ENCODE assay signal across 8 cellular contexts in the genomic region with DNA sequence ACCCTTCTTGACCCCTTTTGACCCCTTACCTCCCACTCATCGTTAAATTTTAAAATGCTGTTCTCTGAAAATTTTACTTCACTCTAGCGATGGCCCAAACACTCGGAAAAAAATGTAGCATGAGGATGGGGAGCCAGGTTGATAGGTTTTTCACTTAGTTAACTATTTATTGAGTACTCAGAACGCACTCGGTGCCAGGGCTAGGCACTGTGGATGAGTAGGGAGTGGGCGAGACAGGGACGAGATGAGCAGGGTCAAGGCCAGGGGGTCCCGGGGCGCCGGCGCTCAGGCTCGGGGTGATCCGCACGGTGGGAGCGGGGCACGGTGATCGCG. TPM values are rescaled to one million over a fixed set of nuclear protein-coding genes. Genes with fewer than 3 reads are reported as not detected.
DNase-seq lines count a peak whose midpoint lies in the region; ATAC-seq, FAIRE-seq and TF ChIP-seq lines count a peak whose summit lies in the region.

No MANE protein-coding gene starts in this region.

- H3K4me1 Mint-ChIP-seq in activated naive CD4-positive, alpha-beta T cell treated with anti-CD3 and anti-CD28 coated beads, Interleukin-2, amount 10 ng/mL, durations not matched to agents 7 days and 5 days = peaks cover 43% of the 10 kb centered on the region
- peaks cover 23% of the 10 kb centered on the region for H3K4me1 Mint-ChIP-seq in activated naive CD8-positive, alpha-beta T cell treated with anti-CD3 and anti-CD28 coated beads for 36 hours

- H3K4me1 ChIP-seq in HepG2 (ENCODE audit: insufficient read depth, low read length) (peaks cover 29% of the 10 kb centered on the region), transverse colon (peaks cover 12 to 22% (median 15%) of the 10 kb centered on the region in 4 donors)

- intact Hi-C loops in HepG2 (cut with micrococcal nuclease; ENCODE audit: unreplicated experiment) = loop anchor here (5.0 to 10.0 kb wide), 2 partner anchors 42 to 94 kb away; a partner anchor contains a TSS
- intact Hi-C loops in transverse colon (cut with DNase I; ENCODE audit: low total_unique reads) = loop anchor here (2.0 kb wide), 1 partner anchor 58 kb away; no protein-coding TSS in a partner anchor

- FAIRE-seq in HepG2 (lab: Jason Lieb, UNC) = no peak

- no peak for DNase-seq in activated naive CD4-positive, alpha-beta T cell treated with anti-CD3 and anti-CD28 coated beads, Interleukin-2, amount 10 ng/mL, durations not matched to agents 7 days and 5 days
- no peak for DNase-seq in activated naive CD4-positive, alpha-beta T cell treated with Interleukin-2 at 50 U/mL for 16 hours
- no peak for DNase-seq in activated naive CD8-positive, alpha-beta T cell treated with anti-CD3 and anti-CD28 coated beads for 36 hours
- no peak for DNase-seq in HepG2 (ENCODE audit: low spot score)
- DNase-seq in transverse colon = no peak
- no peak for DNase-seq in stimulated activated CD4-positive, alpha-beta T cell treated with anti-CD3 and anti-CD28 coated beads, Interleukin-12 subunit alpha, Interleukin-12 subunit beta, amount 100 ng/mL, for 4 hours
- no peak for DNase-seq in SIG-M5 treated with dmso at 0.1 percent for 504 hours (lab: John Stamatoyannopoulos, UW; ENCODE audit: unreplicated experiment)

- peaks cover 31% of the 10 kb centered on the region for H3K79me2 ChIP-seq in HepG2 (ENCODE audit: insufficient read depth, low read length)

- BruUV-seq in HepG2 (replicated peaks; lab: Mats Ljungman, UMichigan) = TSS peak; percentile 78

- H3K27ac ChIP-seq in HepG2 (ENCODE audit: extremely low read length, insufficient read depth, low read length) = peak overlapping the region; percentile 73
- H3K27ac ChIP-seq in transverse colon = peak overlapping the region; percentile 88 to 92 (median 90)

- H3K4me3 Mint-ChIP-seq in activated naive CD4-positive, alpha-beta T cell treated with anti-CD3 and anti-CD28 coated beads, Interleukin-2, amount 10 ng/mL, durations not matched to agents 7 days and 5 days = peak overlapping the region; percentile 89
- peak overlapping the region; percentile 97 for H3K4me3 Mint-ChIP-seq in activated naive CD8-positive, alpha-beta T cell treated with anti-CD3 and anti-CD28 coated beads for 36 hours

- no peaks in the 10 kb centered on the region for H4K20me1 ChIP-seq in HepG2 (ENCODE audit: insufficient read depth, low read length)

- H2AFZ ChIP-seq in HepG2 (ENCODE audit: low read length) = no peak overlapping the region

- in situ Hi-C loops in HepG2 (cut with HindIII; ENCODE audit: extremely low pct_ligation_motif_present, low pct_unique_long_range_greater_than_20kb) = no loop called here
- in situ Hi-C loops in transverse colon (cut with MboI; ENCODE audit: low pct_ligation_motif_present in 1 of 4, low pct_unique_long_range_greater_than_20kb in 1 of 4, low sequenced_read_pairs in 3 of 4) = loop anchor here in 2 of 4 donors (10.0 to 25.0 kb wide), 2 partner anchors 88 to 106 kb away; a partner anchor contains a TSS

- peak overlapping the region; percentile 91 for H3K27ac Mint-ChIP-seq in activated naive CD4-positive, alpha-beta T cell treated with anti-CD3 and anti-CD28 coated beads, Interleukin-2, amount 10 ng/mL, durations not matched to agents 7 days and 5 days
- peak overlapping the region; percentile 87 for H3K27ac Mint-ChIP-seq in activated naive CD8-positive, alpha-beta T cell treated with anti-CD3 and anti-CD28 coated beads for 36 hours

- WGBS in HepG2 (ENCODE audit: low lambda C conversion rate) = under 1% methylated on average over 14 of the region's 18 CpGs
- WGBS in transverse colon (ENCODE audit: low coverage in 1 of 2), 2 donors = 0 to 1% methylated on average over 3 to 18 of the region's 18 CpGs

- H3K9me3 ChIP-seq in HepG2 (ENCODE audit: low read length) = no peaks in the 10 kb centered on the region
- H3K9me3 ChIP-seq in transverse colon = peaks cover 21 to 23% of the 10 kb centered on the region in 2 donors

- H3K27me3 Mint-ChIP-seq in activated naive CD4-positive, alpha-beta T cell treated with anti-CD3 and anti-CD28 coated beads, Interleukin-2, amount 10 ng/mL, durations not matched to agents 7 days and 5 days = no peaks in the 10 kb centered on the region
- H3K27me3 Mint-ChIP-seq in activated naive CD8-positive, alpha-beta T cell treated with anti-CD3 and anti-CD28 coated beads for 36 hours = no peaks in the 10 kb centered on the region

- H3K36me3 ChIP-seq in HepG2 (replicated peaks in 1 of 2; ENCODE audit: control insufficient read depth in 1 of 2, insufficient read depth in 2 of 2, low read length in 2 of 2) (peaks cover 2 to 31% of the 10 kb centered on the region in 2 experiments; a peak in 4 of 5 replicates), transverse colon (peaks cover 0 to 45% (median 15%) of the 10 kb centered on the region in 4 donors)

- H3K36me3 Mint-ChIP-seq in activated naive CD4-positive, alpha-beta T cell treated with anti-CD3 and anti-CD28 coated beads, Interleukin-2, amount 10 ng/mL, durations not matched to agents 7 days and 5 days = peaks cover 76% of the 10 kb centered on the region
- peaks cover 71% of the 10 kb centered on the region for H3K36me3 Mint-ChIP-seq in activated naive CD8-positive, alpha-beta T cell treated with anti-CD3 and anti-CD28 coated beads for 36 hours

- peak overlapping the region; percentile 95 for H3K9ac ChIP-seq in HepG2 (ENCODE audit: insufficient read depth, low read depth, low read length)

- peak overlapping the region; percentile 90 for H3K4me2 ChIP-seq in HepG2 (ENCODE audit: low read depth, low read length)

- peak overlapping the region; percentile 90 to 94 (median 91) for H3K4me3 ChIP-seq in HepG2 (replicated peaks in 1 of 3; ENCODE audit: insufficient read depth in 1 of 3, low read depth in 2 of 3, low read length in 3 of 3)
- H3K4me3 ChIP-seq in transverse colon = peak overlapping the region; percentile 70 to 90 (median 80)

- no peak for TF ChIP-seq RAD21 in HepG2 (CRISPR knock-in tag; IDR thresholded peaks at IDR 0.05)

- CTCF ChIA-PET in activated naive CD4-positive, alpha-beta T cell treated with anti-CD3 and anti-CD28 coated beads, Interleukin-2, amount 10 ng/mL, durations not matched to agents 7 days and 5 days (lab: Charles Lee) = interaction anchor here (1.8 kb wide), 1 partner anchor 57 kb away, joined by 3 read pairs; no protein-coding TSS in a partner anchor
- CTCF ChIA-PET in HepG2 (lab: Yijun Ruan, JAX; ENCODE audit: low intra/inter-chr PET ratio, low total read pairs) = no interaction called here

- H3K27me3 ChIP-seq in HepG2 (ENCODE audit: control insufficient read depth in 1 of 2, insufficient read depth in 2 of 2, low read length in 2 of 2) (no peaks in the 10 kb centered on the region; a peak in 1 of 5 replicates), transverse colon (no peaks in the 10 kb centered on the region)

- TF ChIP-seq EP300 in HepG2 (IDR thresholded peaks at IDR 0.05; ENCODE audit: low read depth in 2 of 2, low read length in 2 of 2) = no peak
- TF ChIP-seq EP300 in HepG2 (CRISPR knock-in tag; IDR thresholded peaks at IDR 0.05; ENCODE audit: borderline replicate concordance) = no peak
- no peak for TF ChIP-seq EP300 in transverse colon (IDR thresholded peaks at IDR 0.05; ENCODE audit: low read depth)

- TF ChIP-seq CTCF in HepG2 (CRISPR knock-in tag; IDR thresholded peaks at IDR 0.05) (no peak), transverse colon (IDR thresholded peaks at IDR 0.05) (no peak)

- POLR2A ChIA-PET in HepG2 (lab: Yijun Ruan, JAX) = interaction anchor here (0.8 to 3.4 kb wide), 12 partner anchors 11 to 457 kb away, joined by 3 to 33 read pairs (median 6); a partner anchor contains a TSS

- no peak for TF ChIP-seq POLR2A in HepG2 (IDR thresholded peaks at IDR 0.05; ENCODE audit: insufficient read depth in 1 of 2, low read depth in 2 of 2, low read length in 2 of 2)
- TF ChIP-seq POLR2A in transverse colon (IDR thresholded peaks at IDR 0.05) = no peak

- no peak for ATAC-seq in HepG2
- no peak for ATAC-seq in GM21390 (IDR thresholded peaks at IDR 0.05; ENCODE audit: unreplicated experiment)

- H3K9me3 Mint-ChIP-seq in activated naive CD4-positive, alpha-beta T cell treated with anti-CD3 and anti-CD28 coated beads, Interleukin-2, amount 10 ng/mL, durations not matched to agents 7 days and 5 days = peaks cover 60% of the 10 kb centered on the region
- peaks cover 29% of the 10 kb centered on the region for H3K9me3 Mint-ChIP-seq in activated naive CD8-positive, alpha-beta T cell treated with anti-CD3 and anti-CD28 coated beads for 36 hours

RNA-seq across cellular contexts. Expression of a gene that starts 0.4 kb away (rescaled TPM):
- total RNA-seq in activated naive CD8-positive, alpha-beta T cell treated with anti-CD3 and anti-CD28 coated beads for 36 hours = 10 to 100 TPM; 14.0 to 16.7 TPM
- total RNA-seq in HepG2 (2016; rRNA removed; fragmentation: Illumina TruSeq; extraction: Trizol) = 10.7 and 11.7 TPM in 2 replicates
- 2.3 and 3.2 TPM in 2 replicates for total RNA-seq in HepG2 (2016; cell fraction: cytosol; rRNA removed; fragmentation: Illumina TruSeq; extraction: Trizol; ENCODE audit: low read depth)
- 9.4 and 11.1 TPM in 2 replicates for total RNA-seq in HepG2 (2016; cell fraction: insoluble cytoplasmic fraction; rRNA removed; fragmentation: Illumina TruSeq; extraction: Trizol)
- 5.1 and 5.2 TPM in 2 replicates for total RNA-seq in HepG2 (2016; cell fraction: membrane; rRNA removed; fragmentation: Illumina TruSeq; extraction: Trizol)
- 9.8 and 14.8 TPM in 2 replicates for total RNA-seq in HepG2 (2016; cell fraction: nucleus; rRNA removed; fragmentation: Illumina TruSeq; extraction: Trizol)
- 12.7 and 12.8 TPM in 2 replicates for polyA plus RNA-seq in HepG2 (2011; rRNA removed)
- polyA plus RNA-seq in HepG2 (2011; cell fraction: cytosol; rRNA removed) = 7.3 and 9.2 TPM in 2 replicates
- polyA plus RNA-seq in HepG2 (2011; cell fraction: nucleus; rRNA removed) = 15.9 and 17.9 TPM in 2 replicates
- polyA plus RNA-seq in HepG2 (2012) = 6.2 and 6.7 TPM in 2 replicates
- polyA plus RNA-seq in HepG2 (2016; cell fraction: cytosol; fragmentation: Illumina TruSeq; extraction: Trizol; ENCODE audit: low read depth) = 1.1 and 1.4 TPM in 2 replicates
- 10.6 and 10.7 TPM in 2 replicates for polyA plus RNA-seq in HepG2 (2016; cell fraction: insoluble cytoplasmic fraction; fragmentation: Illumina TruSeq; extraction: Trizol; ENCODE audit: low read depth)
- 3.4 and 3.7 TPM in 2 replicates for polyA plus RNA-seq in HepG2 (2016; cell fraction: membrane; fragmentation: Illumina TruSeq; extraction: Trizol; ENCODE audit: low read depth)
- polyA plus RNA-seq in HepG2 (2016; cell fraction: nucleus; fragmentation: Illumina TruSeq; extraction: Trizol; ENCODE audit: insufficient read depth, low read depth) = 19.5 and 20.4 TPM in 2 replicates
- 6.7 and 9.9 TPM in 2 replicates for polyA minus RNA-seq in HepG2 (2011; rRNA and poly(A)+ RNA removed; ENCODE audit: low replicate concordance)
- 3.4 and 4.0 TPM in 2 replicates for polyA minus RNA-seq in HepG2 (2011; cell fraction: cytosol; rRNA and poly(A)+ RNA removed)
- polyA minus RNA-seq in HepG2 (2011; cell fraction: nucleus; rRNA and poly(A)+ RNA removed) = 7.9 and 12.7 TPM in 2 replicates
- total RNA-seq in transverse colon = 10 to 100 TPM in 3 of 4 donors, under 1 TPM in 1; 1.00 to 12.7 (median 11.6) TPM

RNA-seq across cellular contexts. Expression of a gene that starts 0.6 kb away (rescaled TPM):
- 10 to 100 TPM in 1 of 2 experiments, 1 to 10 TPM in 1; 9.8 to 10.5 TPM for total RNA-seq in activated naive CD8-positive, alpha-beta T cell treated with anti-CD3 and anti-CD28 coated beads for 36 hours
- total RNA-seq in HepG2 (2016; rRNA removed; fragmentation: Illumina TruSeq; extraction: Trizol) = 10.0 and 10.6 TPM in 2 replicates
- 2.3 and 2.9 TPM in 2 replicates for total RNA-seq in HepG2 (2016; cell fraction: cytosol; rRNA removed; fragmentation: Illumina TruSeq; extraction: Trizol; ENCODE audit: low read depth)
- 8.6 and 9.8 TPM in 2 replicates for total RNA-seq in HepG2 (2016; cell fraction: insoluble cytoplasmic fraction; rRNA removed; fragmentation: Illumina TruSeq; extraction: Trizol)
- total RNA-seq in HepG2 (2016; cell fraction: membrane; rRNA removed; fragmentation: Illumina TruSeq; extraction: Trizol) = 5.3 and 6.9 TPM in 2 replicates
- 7.5 and 7.9 TPM in 2 replicates for total RNA-seq in HepG2 (2016; cell fraction: nucleus; rRNA removed; fragmentation: Illumina TruSeq; extraction: Trizol)
- 7.6 and 8.3 TPM in 2 replicates for polyA plus RNA-seq in HepG2 (2011; rRNA removed)
- polyA plus RNA-seq in HepG2 (2011; cell fraction: cytosol; rRNA removed) = 6.7 and 7.2 TPM in 2 replicates
- polyA plus RNA-seq in HepG2 (2011; cell fraction: nucleus; rRNA removed) = 10.2 and 10.4 TPM in 2 replicates
- 5.3 and 5.5 TPM in 2 replicates for polyA plus RNA-seq in HepG2 (2012)
- polyA plus RNA-seq in HepG2 (2016; cell fraction: cytosol; fragmentation: Illumina TruSeq; extraction: Trizol; ENCODE audit: low read depth) = 1.2 and 1.5 TPM in 2 replicates
- polyA plus RNA-seq in HepG2 (2016; cell fraction: insoluble cytoplasmic fraction; fragmentation: Illumina TruSeq; extraction: Trizol; ENCODE audit: low read depth) = 13.0 and 14.1 TPM in 2 replicates
- 3.8 and 5.6 TPM in 2 replicates for polyA plus RNA-seq in HepG2 (2016; cell fraction: membrane; fragmentation: Illumina TruSeq; extraction: Trizol; ENCODE audit: low read depth)
- polyA plus RNA-seq in HepG2 (2016; cell fraction: nucleus; fragmentation: Illumina TruSeq; extraction: Trizol; ENCODE audit: insufficient read depth, low read depth) = 11.0 and 12.3 TPM in 2 replicates
- 8.0 and 11.1 TPM in 2 replicates for polyA minus RNA-seq in HepG2 (2011; rRNA and poly(A)+ RNA removed; ENCODE audit: low replicate concordance)
- 4.4 and 4.9 TPM in 2 replicates for polyA minus RNA-seq in HepG2 (2011; cell fraction: cytosol; rRNA and poly(A)+ RNA removed)
- 12.1 and 13.3 TPM in 2 replicates for polyA minus RNA-seq in HepG2 (2011; cell fraction: nucleus; rRNA and poly(A)+ RNA removed)
- total RNA-seq in transverse colon = 10 to 100 TPM in 2 of 4 donors, 1 to 10 TPM in 2; 7.9 to 14.8 (median 11.4) TPM

RNA-seq across cellular contexts. Expression of a gene that starts 42.9 kb away (rescaled TPM):
- 1 to 10 TPM; 2.7 TPM for total RNA-seq in activated naive CD8-positive, alpha-beta T cell treated with anti-CD3 and anti-CD28 coated beads for 36 hours
- total RNA-seq in HepG2 (2016; rRNA removed; fragmentation: Illumina TruSeq; extraction: Trizol) = 2.4 and 3.8 TPM in 2 replicates
- total RNA-seq in HepG2 (2016; cell fraction: cytosol; rRNA removed; fragmentation: Illumina TruSeq; extraction: Trizol; ENCODE audit: low read depth) = 0.40 and 0.53 TPM in 2 replicates
- total RNA-seq in HepG2 (2016; cell fraction: insoluble cytoplasmic fraction; rRNA removed; fragmentation: Illumina TruSeq; extraction: Trizol) = 2.5 and 3.4 TPM in 2 replicates
- total RNA-seq in HepG2 (2016; cell fraction: membrane; rRNA removed; fragmentation: Illumina TruSeq; extraction: Trizol) = 1.6 and 1.7 TPM in 2 replicates
- 3.2 and 3.5 TPM in 2 replicates for total RNA-seq in HepG2 (2016; cell fraction: nucleus; rRNA removed; fragmentation: Illumina TruSeq; extraction: Trizol)
- polyA plus RNA-seq in HepG2 (2011; rRNA removed) = 1.2 and 1.3 TPM in 2 replicates
- 0.58 and 0.96 TPM in 2 replicates for polyA plus RNA-seq in HepG2 (2011; cell fraction: cytosol; rRNA removed)
- polyA plus RNA-seq in HepG2 (2011; cell fraction: nucleus; rRNA removed) = 1.4 and 1.8 TPM in 2 replicates
- polyA plus RNA-seq in HepG2 (2012) = 1.4 TPM in 2 replicates
- 0.08 and 0.10 TPM in 2 replicates for polyA plus RNA-seq in HepG2 (2016; cell fraction: cytosol; fragmentation: Illumina TruSeq; extraction: Trizol; ENCODE audit: low read depth)
- 2.1 and 2.4 TPM in 2 replicates for polyA plus RNA-seq in HepG2 (2016; cell fraction: insoluble cytoplasmic fraction; fragmentation: Illumina TruSeq; extraction: Trizol; ENCODE audit: low read depth)
- 0.49 and 0.58 TPM in 2 replicates for polyA plus RNA-seq in HepG2 (2016; cell fraction: membrane; fragmentation: Illumina TruSeq; extraction: Trizol; ENCODE audit: low read depth)
- polyA plus RNA-seq in HepG2 (2016; cell fraction: nucleus; fragmentation: Illumina TruSeq; extraction: Trizol; ENCODE audit: insufficient read depth, low read depth) = 3.1 and 3.4 TPM in 2 replicates
- polyA minus RNA-seq in HepG2 (2011; rRNA and poly(A)+ RNA removed; ENCODE audit: low replicate concordance) = 1.1 and 1.7 TPM in 2 replicates
- 1.2 and 1.8 TPM in 2 replicates for polyA minus RNA-seq in HepG2 (2011; cell fraction: cytosol; rRNA and poly(A)+ RNA removed)
- 3.9 and 5.2 TPM in 2 replicates for polyA minus RNA-seq in HepG2 (2011; cell fraction: nucleus; rRNA and poly(A)+ RNA removed)
- 1 to 10 TPM in 2 of 4 donors, under 1 TPM in 2; 0.37 to 2.4 (median 0.91) TPM for total RNA-seq in transverse colon

RNA-seq across cellular contexts. Expression of a gene that starts 43.1 kb away (rescaled TPM):
- 10 to 100 TPM; 37.5 to 38.2 TPM for total RNA-seq in activated naive CD8-positive, alpha-beta T cell treated with anti-CD3 and anti-CD28 coated beads for 36 hours
- total RNA-seq in HepG2 (2016; rRNA removed; fragmentation: Illumina TruSeq; extraction: Trizol) = 14.7 and 16.9 TPM in 2 replicates
- 13.0 and 15.0 TPM in 2 replicates for total RNA-seq in HepG2 (2016; cell fraction: cytosol; rRNA removed; fragmentation: Illumina TruSeq; extraction: Trizol; ENCODE audit: low read depth)
- 13.7 and 14.1 TPM in 2 replicates for total RNA-seq in HepG2 (2016; cell fraction: insoluble cytoplasmic fraction; rRNA removed; fragmentation: Illumina TruSeq; extraction: Trizol)
- 21.1 and 21.2 TPM in 2 replicates for total RNA-seq in HepG2 (2016; cell fraction: membrane; rRNA removed; fragmentation: Illumina TruSeq; extraction: Trizol)
- total RNA-seq in HepG2 (2016; cell fraction: nucleus; rRNA removed; fragmentation: Illumina TruSeq; extraction: Trizol) = 17.3 and 20.1 TPM in 2 replicates
- polyA plus RNA-seq in HepG2 (2011; rRNA removed) = 29.9 and 32.0 TPM in 2 replicates
- polyA plus RNA-seq in HepG2 (2011; cell fraction: cytosol; rRNA removed) = 19.5 and 30.9 TPM in 2 replicates
- polyA plus RNA-seq in HepG2 (2011; cell fraction: nucleus; rRNA removed) = 47.2 and 62.5 TPM in 2 replicates
- polyA plus RNA-seq in HepG2 (2012) = 44.9 and 50.3 TPM in 2 replicates
- 21.5 and 26.6 TPM in 2 replicates for polyA plus RNA-seq in HepG2 (2016; cell fraction: cytosol; fragmentation: Illumina TruSeq; extraction: Trizol; ENCODE audit: low read depth)
- polyA plus RNA-seq in HepG2 (2016; cell fraction: insoluble cytoplasmic fraction; fragmentation: Illumina TruSeq; extraction: Trizol; ENCODE audit: low read depth) = 42.7 and 56.8 TPM in 2 replicates
- polyA plus RNA-seq in HepG2 (2016; cell fraction: membrane; fragmentation: Illumina TruSeq; extraction: Trizol; ENCODE audit: low read depth) = 47.4 and 51.4 TPM in 2 replicates
- polyA plus RNA-seq in HepG2 (2016; cell fraction: nucleus; fragmentation: Illumina TruSeq; extraction: Trizol; ENCODE audit: insufficient read depth, low read depth) = 68.2 and 80.3 TPM in 2 replicates
- polyA minus RNA-seq in HepG2 (2011; rRNA and poly(A)+ RNA removed; ENCODE audit: low replicate concordance) = 16.6 and 30.8 TPM in 2 replicates
- polyA minus RNA-seq in HepG2 (2011; cell fraction: cytosol; rRNA and poly(A)+ RNA removed) = 13.0 and 19.4 TPM in 2 replicates
- polyA minus RNA-seq in HepG2 (2011; cell fraction: nucleus; rRNA and poly(A)+ RNA removed) = 26.0 and 27.7 TPM in 2 replicates
- total RNA-seq in transverse colon = 100 to 1,000 TPM in 1 of 4 donors, 10 to 100 TPM in 3; 57.3 to 247 (median 72.9) TPM

RNA-seq across cellular contexts. Expression of a gene that starts 44.7 kb away (rescaled TPM):
- not detected for total RNA-seq in activated naive CD8-positive, alpha-beta T cell treated with anti-CD3 and anti-CD28 coated beads for 36 hours
- not detected in 2 replicates for total RNA-seq in HepG2 (2016; rRNA removed; fragmentation: Illumina TruSeq; extraction: Trizol)
- not detected in 2 replicates for total RNA-seq in HepG2 (2016; cell fraction: cytosol; rRNA removed; fragmentation: Illumina TruSeq; extraction: Trizol; ENCODE audit: low read depth)
- not detected in 2 replicates for total RNA-seq in HepG2 (2016; cell fraction: insoluble cytoplasmic fraction; rRNA removed; fragmentation: Illumina TruSeq; extraction: Trizol)
- total RNA-seq in HepG2 (2016; cell fraction: membrane; rRNA removed; fragmentation: Illumina TruSeq; extraction: Trizol) = not detected in 2 replicates
- not detected in 2 replicates for total RNA-seq in HepG2 (2016; cell fraction: nucleus; rRNA removed; fragmentation: Illumina TruSeq; extraction: Trizol)
- not detected in 2 replicates for polyA plus RNA-seq in HepG2 (2011; rRNA removed)
- not detected in 2 replicates for polyA plus RNA-seq in HepG2 (2011; cell fraction: cytosol; rRNA removed)
- polyA plus RNA-seq in HepG2 (2011; cell fraction: nucleus; rRNA removed) = not detected in 2 replicates
- not detected in 2 replicates for polyA plus RNA-seq in HepG2 (2012)
- not detected in 2 replicates for polyA plus RNA-seq in HepG2 (2016; cell fraction: cytosol; fragmentation: Illumina TruSeq; extraction: Trizol; ENCODE audit: low read depth)
- polyA plus RNA-seq in HepG2 (2016; cell fraction: insoluble cytoplasmic fraction; fragmentation: Illumina TruSeq; extraction: Trizol; ENCODE audit: low read depth) = not detected in 2 replicates
- not detected in 2 replicates for polyA plus RNA-seq in HepG2 (2016; cell fraction: membrane; fragmentation: Illumina TruSeq; extraction: Trizol; ENCODE audit: low read depth)
- not detected in 2 replicates for polyA plus RNA-seq in HepG2 (2016; cell fraction: nucleus; fragmentation: Illumina TruSeq; extraction: Trizol; ENCODE audit: insufficient read depth, low read depth)
- 0.09 TPM in 1 of 2 replicates, not detected in the other for polyA minus RNA-seq in HepG2 (2011; rRNA and poly(A)+ RNA removed; ENCODE audit: low replicate concordance)
- not detected in 2 replicates for polyA minus RNA-seq in HepG2 (2011; cell fraction: cytosol; rRNA and poly(A)+ RNA removed)
- polyA minus RNA-seq in HepG2 (2011; cell fraction: nucleus; rRNA and poly(A)+ RNA removed) = not detected in 2 replicates
- not detected for total RNA-seq in transverse colon
